In genomic region chr10:3652886-3653285, GRCh38 we compare ENCODE assay signal across 11 cellular contexts.
DNase-seq lines count a peak whose midpoint lies in the region; ATAC-seq and TF ChIP-seq lines count a peak whose summit lies in the region.
"Had no signal": no experiment of that assay in that cellular context is flagged by ENCODE, and none has a peak within 500 bp of the region (broad histone marks: within the 10 kb centered on the region; RNA-seq: fewer than 3 reads in every experiment).

No MANE protein-coding gene starts in this region.

- H3K9me3 ChIP-seq in naive thymus-derived CD4-positive, alpha-beta T cell (ENCODE audit: control insufficient read depth in 2 of 3, low read length in 3 of 3) = no peaks in the 10 kb centered on the region
- no peaks in the 10 kb centered on the region for H3K9me3 ChIP-seq in PC-9 (ENCODE audit: insufficient read depth, low read depth)
- H3K9me3 ChIP-seq: colonic mucosa had no signal

- no peak for ATAC-seq in naive thymus-derived CD4-positive, alpha-beta T cell
- ATAC-seq in GM19452 (IDR thresholded peaks at IDR 0.05; ENCODE audit: unreplicated experiment) (no peak), GM19328 (IDR thresholded peaks at IDR 0.05; ENCODE audit: unreplicated experiment) (no peak)

- no peaks in the 10 kb centered on the region for H3K9me3 Mint-ChIP-seq in HFFc6
- H3K9me3 Mint-ChIP-seq in activated naive CD4-positive, alpha-beta T cell treated with anti-CD3 and anti-CD28 coated beads, Interleukin-2, amount 10 ng/mL, durations not matched to agents 7 days and 5 days = peaks cover 2% of the 10 kb centered on the region
- H3K9me3 Mint-ChIP-seq in naive thymus-derived CD4-positive, alpha-beta T cell = peaks cover 0 to 3% (median 0%) of the 10 kb centered on the region in 11 donors

- H3K4me1 Mint-ChIP-seq in HFFc6 (ENCODE audit: low read depth) = peaks cover 15% of the 10 kb centered on the region
- H3K4me1 Mint-ChIP-seq in activated naive CD4-positive, alpha-beta T cell treated with anti-CD3 and anti-CD28 coated beads, Interleukin-2, amount 10 ng/mL, durations not matched to agents 7 days and 5 days = peaks cover 31% of the 10 kb centered on the region
- H3K4me1 Mint-ChIP-seq in naive thymus-derived CD4-positive, alpha-beta T cell = peaks cover 19 to 28% (median 22%) of the 10 kb centered on the region in 7 donors

- peaks cover 16% of the 10 kb centered on the region; the same call in 1 of the 2 replicates for H3K27me3 Mint-ChIP-seq in HFFc6 (ENCODE audit: insufficient read depth)
- H3K27me3 Mint-ChIP-seq in activated naive CD4-positive, alpha-beta T cell treated with anti-CD3 and anti-CD28 coated beads, Interleukin-2, amount 10 ng/mL, durations not matched to agents 7 days and 5 days = peaks cover 38% of the 10 kb centered on the region
- peaks cover 15 to 43% (median 17%) of the 10 kb centered on the region in 5 donors for H3K27me3 Mint-ChIP-seq in naive thymus-derived CD4-positive, alpha-beta T cell

- H3K36me3 Mint-ChIP-seq in HFFc6 (ENCODE audit: low read depth) = no peaks in the 10 kb centered on the region; the same call in 1 of the 2 replicates
- H3K36me3 Mint-ChIP-seq in activated naive CD4-positive, alpha-beta T cell treated with anti-CD3 and anti-CD28 coated beads, Interleukin-2, amount 10 ng/mL, durations not matched to agents 7 days and 5 days = no peaks in the 10 kb centered on the region
- H3K36me3 Mint-ChIP-seq in naive thymus-derived CD4-positive, alpha-beta T cell = peaks cover 0 to 3% (median 0%) of the 10 kb centered on the region in 5 donors

- no peaks in the 10 kb centered on the region for H3K27me3 ChIP-seq in naive thymus-derived CD4-positive, alpha-beta T cell (ENCODE audit: control insufficient read depth in 2 of 2, insufficient read depth in 2 of 2, low read length in 2 of 2)
- H3K27me3 ChIP-seq in PC-9 (ENCODE audit: insufficient read depth, low read depth) = no peaks in the 10 kb centered on the region
- H3K27me3 ChIP-seq: colonic mucosa had no signal

- intact Hi-C loops in naive thymus-derived CD4-positive, alpha-beta T cell (cut with micrococcal nuclease) = no loop called here
- intact Hi-C loops in PC-9 (cut with micrococcal nuclease; ENCODE audit: unreplicated experiment) = no loop called here

- no peaks in the 10 kb centered on the region for H3K9me2 ChIP-seq in PC-9 (ENCODE audit: insufficient read depth)

- no peaks in the 10 kb centered on the region for H3F3A ChIP-seq in PC-9 (ENCODE audit: insufficient read depth, low read depth)

- no peak overlapping the region for H3K27ac ChIP-seq in naive thymus-derived CD4-positive, alpha-beta T cell (ENCODE audit: low read depth, low read length)
- no peak overlapping the region for H3K27ac ChIP-seq in PC-9
- H3K27ac ChIP-seq: colonic mucosa had no signal

- no peak overlapping the region for H3K4me2 ChIP-seq in PC-9

- peak overlapping the region; percentile 38; the same call in 1 of the 2 replicates for H3K4me3 Mint-ChIP-seq in HFFc6
- peak overlapping the region; percentile 31 for H3K4me3 Mint-ChIP-seq in activated naive CD4-positive, alpha-beta T cell treated with anti-CD3 and anti-CD28 coated beads, Interleukin-2, amount 10 ng/mL, durations not matched to agents 7 days and 5 days
- peak overlapping the region in 9 of 10 donors; percentile 56 to 83 (median 72) for H3K4me3 Mint-ChIP-seq in naive thymus-derived CD4-positive, alpha-beta T cell

- no peaks in the 10 kb centered on the region for H4K20me1 ChIP-seq in PC-9 (ENCODE audit: insufficient read depth)

- no peak overlapping the region for H2AFZ ChIP-seq in PC-9

- peaks cover 0 to 5% of the 10 kb centered on the region in 2 donors for H3K4me1 ChIP-seq in naive thymus-derived CD4-positive, alpha-beta T cell (ENCODE audit: control insufficient read depth in 2 of 2, insufficient read depth in 2 of 2, low read length in 2 of 2)
- peaks cover 8% of the 10 kb centered on the region; the same call in 1 of the 2 replicates for H3K4me1 ChIP-seq in PC-9 (replicated peaks; ENCODE audit: insufficient read depth)
- H3K4me1 ChIP-seq: colonic mucosa had no signal

- peak; percentile 19 for DNase-seq in A172 (ENCODE audit: low spot score)
- no peak for DNase-seq in HFFc6
- DNase-seq in activated naive CD4-positive, alpha-beta T cell treated with anti-CD3 and anti-CD28 coated beads, Interleukin-2, amount 10 ng/mL, durations not matched to agents 7 days and 5 days = peak; percentile 50
- DNase-seq in naive thymus-derived CD4-positive, alpha-beta T cell = peak in 2 of 9 donors; percentile 10 to 11
- no peak for DNase-seq in epidermal melanocyte (ENCODE audit: insufficient read length, low spot score)
- no peak for DNase-seq in PC-9
- DNase-seq: colonic mucosa, NCI-H1105, substantia nigra had no signal

- CTCF ChIA-PET in activated naive CD4-positive, alpha-beta T cell treated with anti-CD3 and anti-CD28 coated beads, Interleukin-2, amount 10 ng/mL, durations not matched to agents 7 days and 5 days (lab: Charles Lee) = interaction anchor here (0.7 kb wide), 1 partner anchor 23 kb away, joined by 3 read pairs; no protein-coding TSS in a partner anchor
- CTCF ChIA-PET in naive thymus-derived CD4-positive, alpha-beta T cell (lab: Charles Lee) = no interaction called here
- CTCF ChIA-PET in PC-9 (lab: Charles Lee) = no interaction called here

- no peak overlapping the region for H3K4me3 ChIP-seq in naive thymus-derived CD4-positive, alpha-beta T cell (ENCODE audit: low read length)
- H3K4me3 ChIP-seq in PC-9 = no peak overlapping the region
- H3K4me3 ChIP-seq: colonic mucosa had no signal

- H3K36me3 ChIP-seq in naive thymus-derived CD4-positive, alpha-beta T cell (ENCODE audit: control insufficient read depth in 2 of 3, insufficient read depth in 3 of 3, low read length in 3 of 3) = no peaks in the 10 kb centered on the region
- H3K36me3 ChIP-seq in PC-9 (ENCODE audit: low read depth) = no peaks in the 10 kb centered on the region
- H3K36me3 ChIP-seq: colonic mucosa had no signal

- no peaks in the 10 kb centered on the region for H3K79me2 ChIP-seq in PC-9 (ENCODE audit: low read depth)

- H3K27ac Mint-ChIP-seq in HFFc6 = no peak overlapping the region
- no peak overlapping the region for H3K27ac Mint-ChIP-seq in activated naive CD4-positive, alpha-beta T cell treated with anti-CD3 and anti-CD28 coated beads, Interleukin-2, amount 10 ng/mL, durations not matched to agents 7 days and 5 days
- peak overlapping the region in 2 of 9 donors; percentile 11 to 18 for H3K27ac Mint-ChIP-seq in naive thymus-derived CD4-positive, alpha-beta T cell

- TF ChIP-seq CTCF in HFFc6 (IDR thresholded peaks at IDR 0.05) = no peak
- TF ChIP-seq CTCF in PC-9 (conservative IDR thresholded peaks at IDR 0.05) = no peak

- POLR2A ChIA-PET in naive thymus-derived CD4-positive, alpha-beta T cell (lab: Charles Lee) = no interaction called here
- POLR2A ChIA-PET in PC-9 (lab: Charles Lee; ENCODE audit: unreplicated experiment) = no interaction called here

- BruUV-seq in PC-9 (replicated peaks; lab: Mats Ljungman, UMichigan) = no TSS peak

Comparison
In these comparisons a context has a peak if more than half of its experiments do, and no peak if none do; other contexts are left out.
1. DNase-seq: peak in A172 (single experiment) and activated naive CD4-positive, alpha-beta T cell treated with anti-CD3 and anti-CD28 coated beads, Interleukin-2, amount 10 ng/mL, durations not matched to agents 7 days and 5 days (single experiment); none in HFFc6 (single experiment), epidermal melanocyte (single experiment) and PC-9 (0 of 2).
2. Peak in every context shown above with its lines, with median percentiles within 50 percentile points of each other: H3K4me3 Mint-ChIP-seq.